Comparison of ENCODE assay signal across 7 cellular contexts in genomic region chr4:184347251-184348239, GRCh38.
A peak's percentile ranks its signal among the peaks of the same experiment; 100 is the strongest.
DNase-seq lines count a peak whose midpoint lies in the region; ATAC-seq lines count a peak whose summit lies in the region.

No MANE protein-coding gene starts in this region.

- H3K27ac ChIP-seq in mucosa of rectum (ENCODE audit: low read depth in 2 of 2, low read length in 2 of 2): peak overlapping the region; percentile 99

- H3K36me3 ChIP-seq in mucosa of rectum (ENCODE audit: control insufficient read depth in 2 of 2, insufficient read depth in 2 of 2, low read length in 2 of 2): no peaks in the 10 kb centered on the region

- H3K4me1 ChIP-seq in mucosa of rectum (ENCODE audit: control insufficient read depth in 2 of 2, insufficient read depth in 2 of 2, low read length in 2 of 2): peaks cover 51 to 64% of the 10 kb centered on the region in 2 donors

- ATAC-seq in GM18873 (IDR thresholded peaks at IDR 0.05; ENCODE audit: low FRiP score, unreplicated experiment) (peak; percentile 66), HG02938 (IDR thresholded peaks at IDR 0.05; ENCODE audit: unreplicated experiment) (peak; percentile 76)

- DNase-seq in NCI-H2171 (lab: John Stamatoyannopoulos, UW) (peak; percentile 4), ecto neural progenitor cell (ENCODE audit: low spot score) (peak; percentile 74), NCI-H774 (lab: John Stamatoyannopoulos, UW) (no peak)
- no peak for DNase-seq in stimulated activated CD8-positive, alpha-beta memory T cell treated with anti-CD3 and anti-CD28 coated beads, Interleukin-4, amount 100 ng/mL, for 48 hours

- no peaks in the 10 kb centered on the region for H3K27me3 ChIP-seq in mucosa of rectum (ENCODE audit: control insufficient read depth in 2 of 2, insufficient read depth in 2 of 2, low read length in 2 of 2)

- peak overlapping the region; percentile 49 to 55 for H3K4me3 ChIP-seq in mucosa of rectum (ENCODE audit: low read length in 2 of 2)

- no peaks in the 10 kb centered on the region for H3K9me3 ChIP-seq in mucosa of rectum (ENCODE audit: control insufficient read depth in 2 of 2, low read length in 2 of 2)

- H3K9ac ChIP-seq in mucosa of rectum (ENCODE audit: low read depth in 1 of 2, low read length in 2 of 2): peak overlapping the region; percentile 76 to 83

Comparison
In these comparisons a context has a peak if more than half of its experiments do, and no peak if none do; other contexts are left out.
1. DNase-seq: peak in NCI-H2171 (single experiment) and ecto neural progenitor cell (single experiment); none in stimulated activated CD8-positive, alpha-beta memory T cell treated with anti-CD3 and anti-CD28 coated beads, Interleukin-4, amount 100 ng/mL, for 48 hours (single experiment) and NCI-H774 (single experiment).